Comparison of ENCODE assay signal across 10 cellular contexts in the genomic region with DNA sequence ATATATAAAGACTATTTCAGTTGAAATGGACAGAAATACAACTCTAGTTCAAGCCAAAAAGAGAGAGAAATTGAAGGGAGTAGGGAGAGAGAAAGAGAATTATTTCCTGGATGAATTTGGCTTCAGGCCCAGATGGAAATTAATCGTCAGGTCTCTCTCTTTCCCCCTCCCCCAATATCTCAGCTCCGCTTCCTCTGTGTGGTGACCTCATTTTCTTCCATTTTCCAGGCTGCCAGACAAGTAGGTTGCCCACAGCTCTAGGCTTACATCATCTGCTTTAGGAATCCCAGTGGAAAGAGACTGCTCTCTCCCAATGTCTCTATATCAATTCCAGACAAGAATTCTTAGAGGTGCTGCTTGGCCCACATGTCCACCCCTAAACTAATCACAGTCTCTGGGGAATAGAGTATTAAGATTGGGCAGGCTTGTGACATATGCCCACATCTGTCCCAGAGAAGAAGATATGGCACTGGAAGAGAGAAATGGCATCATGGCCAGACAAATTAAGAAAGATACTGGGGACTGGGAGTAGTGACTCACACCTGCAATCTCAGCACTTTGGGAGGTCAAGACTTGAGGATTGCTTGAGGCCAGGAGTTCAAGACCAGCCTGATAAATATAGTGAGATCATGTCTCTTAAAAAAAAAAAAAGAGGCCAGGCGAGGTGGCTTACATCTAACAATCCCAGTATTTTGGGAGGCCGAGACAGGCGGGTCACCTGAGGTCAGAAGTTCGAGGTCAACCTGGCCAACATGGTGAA. TPM values are rescaled to one million over a fixed set of nuclear protein-coding genes. Genes with fewer than 3 reads are reported as not detected.
DNase-seq lines count a peak whose midpoint lies in the region; ATAC-seq, FAIRE-seq and TF ChIP-seq lines count a peak whose summit lies in the region.
"Had no signal": no experiment of that assay in that cellular context is flagged by ENCODE, and none has a peak within 500 bp of the region (broad histone marks: within the 10 kb centered on the region; RNA-seq: fewer than 3 reads in every experiment).

No MANE protein-coding gene starts in this region.

- TF ChIP-seq CTCF in bronchial epithelial cell (IDR thresholded peaks at IDR 0.05; ENCODE audit: insufficient read depth, low read length, severe bottlenecking), result no peak
- no peak for TF ChIP-seq CTCF in osteoblast (IDR thresholded peaks at IDR 0.05; ENCODE audit: extremely low read depth, low read depth, low read length)
- no peak for TF ChIP-seq CTCF in spleen (IDR thresholded peaks at IDR 0.05 in 8 of 11, conservative IDR thresholded peaks at IDR 0.05 in 3 of 11)

- peak overlapping the region; percentile 2 for H2AFZ ChIP-seq in osteoblast (ENCODE audit: low read length)

- no peak overlapping the region for H3K4me3 ChIP-seq in bronchial epithelial cell (ENCODE audit: low read depth, low read length)
- H3K4me3 ChIP-seq in osteoblast (ENCODE audit: insufficient read depth, low read length), result no peak overlapping the region
- H3K4me3 ChIP-seq in MG63, result no peak overlapping the region
- no peak overlapping the region for H3K4me3 ChIP-seq in spleen

- H3K36me3 ChIP-seq in bronchial epithelial cell (ENCODE audit: control insufficient read depth, insufficient read depth, low read length) (no peaks in the 10 kb centered on the region), osteoblast (ENCODE audit: insufficient read depth, low read length) (no peaks in the 10 kb centered on the region), MG63 (no peaks in the 10 kb centered on the region), spleen (no peaks in the 10 kb centered on the region)

- H3K27ac ChIP-seq in osteoblast (ENCODE audit: low read depth, low read length) (peak overlapping the region; percentile 4), spleen (no peak overlapping the region)

- ATAC-seq in GM21515 (IDR thresholded peaks at IDR 0.05; ENCODE audit: unreplicated experiment), result no peak
- ATAC-seq: natural killer cell had no signal

- H3K9me3 ChIP-seq in osteoblast (ENCODE audit: low read depth, low read length) (no peaks in the 10 kb centered on the region), MG63 (no peaks in the 10 kb centered on the region), spleen (no peaks in the 10 kb centered on the region)

- H3K27me3 ChIP-seq in bronchial epithelial cell (ENCODE audit: control insufficient read depth, insufficient read depth, low read length), result no peaks in the 10 kb centered on the region
- H3K27me3 ChIP-seq in osteoblast (ENCODE audit: insufficient read depth, low read length), result peaks cover 2% of the 10 kb centered on the region
- peaks cover 10% of the 10 kb centered on the region for H3K27me3 ChIP-seq in MG63
- no peaks in the 10 kb centered on the region for H3K27me3 ChIP-seq in spleen (replicated peaks in 1 of 7)

- FAIRE-seq in bronchial epithelial cell (lab: Jason Lieb, UNC), result no peak

- peak; percentile 85 for DNase-seq in H4 (ENCODE audit: low spot score)
- DNase-seq in NCI-H2227 (lab: John Stamatoyannopoulos, UW; ENCODE audit: unreplicated experiment), result peak; percentile 83
- DNase-seq in bronchial epithelial cell (ENCODE audit: low read depth), result peak; percentile 61
- DNase-seq in osteoblast (ENCODE audit: insufficient read length, low spot score, missing footprints), result peak; percentile 92
- DNase-seq in SIG-M5 (lab: John Stamatoyannopoulos, UW), result no peak
- no peak for DNase-seq in MG63
- DNase-seq in spleen, result no peak
- DNase-seq: natural killer cell; NK-92 treated with Interleukin-12 subunit alpha and Interleukin-12 subunit beta, amount 100 ng/mL, for 24 hours had no signal

- no peaks in the 10 kb centered on the region for H4K20me1 ChIP-seq in osteoblast (ENCODE audit: insufficient read depth, low read length)

- intact Hi-C loops in spleen (cut with DNase I; ENCODE audit: low total_unique reads), result no loop called here

- no peak for TF ChIP-seq POLR2A in spleen (IDR thresholded peaks at IDR 0.05)

- H3K4me1 ChIP-seq in osteoblast (ENCODE audit: insufficient read depth, low read length), result peaks cover 10% of the 10 kb centered on the region
- no peaks in the 10 kb centered on the region for H3K4me1 ChIP-seq in spleen

- WGBS in spleen, 5 donors, result 77 to 81% (median 80%) methylated on average over 6 of the region's 6 CpGs

- no peaks in the 10 kb centered on the region for H3K79me2 ChIP-seq in osteoblast (ENCODE audit: insufficient read depth, low read length)

- peak overlapping the region; percentile 47 for H3K4me2 ChIP-seq in osteoblast (ENCODE audit: insufficient read depth, low read length)

RNA-seq across cellular contexts. Expression of gene CFAP36, which starts 37.2 kb away (rescaled TPM):
- 31.6 and 42.5 TPM in 2 replicates for total RNA-seq in H4 (2014; rRNA removed; shearing (Covaris generic))
- total RNA-seq in bronchial epithelial cell, result 12.4 and 24.1 TPM in 2 replicates
- total RNA-seq in osteoblast, result 30.4 and 35.1 TPM in 2 replicates
- 43.6 and 53.6 TPM in 2 replicates for total RNA-seq in MG63 (2014; rRNA removed; shearing (Covaris generic); ENCODE audit: low replicate concordance)
- total RNA-seq in spleen, result 10 to 100 TPM in 5 of 7 donors, 1 to 10 TPM in 2; 6.7 to 21.7 (median 15.6) TPM
- 10 to 100 TPM; 23.8 to 34.8 (median 25.0) TPM for polyA plus RNA-seq in spleen

Comparison
In these comparisons a context has a peak if more than half of its experiments do, and no peak if none do; other contexts are left out.
1. DNase-seq: peak in H4 (single experiment), NCI-H2227 (single experiment), bronchial epithelial cell (single experiment) and osteoblast (single experiment); none in SIG-M5 (single experiment), MG63 (single experiment) and spleen (single experiment).